In the genomic region with DNA sequence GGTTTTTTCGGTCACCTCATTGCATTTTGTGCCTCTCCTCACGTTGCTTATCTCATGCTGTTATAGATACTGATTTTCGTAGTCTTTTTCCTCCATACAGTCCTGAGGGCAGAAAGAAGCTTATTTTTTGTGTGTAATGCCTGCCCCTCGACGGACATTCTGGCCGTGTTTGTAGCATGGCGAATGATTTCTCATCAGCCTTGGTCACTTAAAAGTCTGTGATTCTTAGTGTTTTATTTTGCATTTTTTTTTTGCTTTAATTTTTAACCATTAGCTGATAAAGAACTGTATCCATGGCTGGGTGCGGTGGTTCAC, we compare ENCODE assay signal across 8 cellular contexts. TPM values are rescaled to one million over a fixed set of nuclear protein-coding genes. Genes with fewer than 3 reads are reported as not detected.
A peak's percentile ranks its signal among the peaks of the same experiment; 100 is the strongest.
DNase-seq lines count a peak whose midpoint lies in the region; ATAC-seq and TF ChIP-seq lines count a peak whose summit lies in the region.

No MANE protein-coding gene starts in this region.

- H3K4me1 ChIP-seq in OCI-LY1 (ENCODE audit: insufficient read depth, low read length, severe bottlenecking) (peaks cover 15% of the 10 kb centered on the region), rectal smooth muscle tissue (ENCODE audit: control insufficient read depth, insufficient read depth, low read length) (peaks cover 5% of the 10 kb centered on the region)

- no peak for DNase-seq in D341Med (ENCODE audit: low spot score)
- DNase-seq in activated CD8-positive, alpha-beta memory T cell treated with anti-CD3 and anti-CD28 coated beads, Interleukin-2, amount 50 U/mL, for 48 hours, result no peak

- H3K9me3 ChIP-seq in OCI-LY1 (ENCODE audit: low read length), result no peaks in the 10 kb centered on the region

- H3K9ac ChIP-seq in OCI-LY1 (ENCODE audit: low read length) (no peak overlapping the region; the same call in 1 of the 2 replicates), rectal smooth muscle tissue (ENCODE audit: low read length) (no peak overlapping the region)

- H3K79me2 ChIP-seq in OCI-LY1 (ENCODE audit: insufficient read depth, low read length), result peaks cover 13% of the 10 kb centered on the region

- H3K4me2 ChIP-seq in OCI-LY1 (ENCODE audit: low read length), result peak overlapping the region; percentile 95

- H3K9me2 ChIP-seq in OCI-LY1 (ENCODE audit: low read depth, low read length), result no peaks in the 10 kb centered on the region

- no peaks in the 10 kb centered on the region for H3K27me3 ChIP-seq in OCI-LY1 (ENCODE audit: insufficient read depth, low read length)
- no peaks in the 10 kb centered on the region for H3K27me3 ChIP-seq in rectal smooth muscle tissue (ENCODE audit: control insufficient read depth, insufficient read depth, low read length)

- H3F3A ChIP-seq in OCI-LY1 (ENCODE audit: insufficient read depth, low read length), result no peaks in the 10 kb centered on the region

- peak; percentile 18 for ATAC-seq in GM21367 (IDR thresholded peaks at IDR 0.05; ENCODE audit: unreplicated experiment)
- ATAC-seq in esophagus mucosa, result peak; percentile 12
- no peak for ATAC-seq in HG03045 (IDR thresholded peaks at IDR 0.05; ENCODE audit: unreplicated experiment)

- no peaks in the 10 kb centered on the region for H4K20me1 ChIP-seq in OCI-LY1 (ENCODE audit: insufficient read depth, low read length)

- H3K27ac ChIP-seq in 22Rv1 (peak overlapping the region; percentile 70), OCI-LY1 (ENCODE audit: low read depth, low read length, poor library complexity, severe bottlenecking) (no peak overlapping the region), rectal smooth muscle tissue (ENCODE audit: low read depth, low read length) (no peak overlapping the region)

- TF ChIP-seq CTCF in 22Rv1 (IDR thresholded peaks at IDR 0.05), result no peak
- TF ChIP-seq CTCF in OCI-LY1 (IDR thresholded peaks at IDR 0.05; ENCODE audit: low read length), result no peak

- peak overlapping the region; percentile 88 for H3K4me3 ChIP-seq in OCI-LY1 (ENCODE audit: low read depth, low read length, poor library complexity, severe bottlenecking)
- H3K4me3 ChIP-seq in rectal smooth muscle tissue (ENCODE audit: low read length), result peak overlapping the region; percentile 97

- H2AFZ ChIP-seq in OCI-LY1 (ENCODE audit: low read length), result no peak overlapping the region

- H3K36me3 ChIP-seq in OCI-LY1 (ENCODE audit: insufficient read depth, low read length) (no peaks in the 10 kb centered on the region; the same call in none of the 2 replicates), rectal smooth muscle tissue (ENCODE audit: control insufficient read depth, insufficient read depth, low read length) (no peaks in the 10 kb centered on the region)

RNA-seq across cellular contexts. Expression of a gene that starts 0.5 kb away (rescaled TPM):
- 11.8 TPM for total RNA-seq in esophagus mucosa

RNA-seq across cellular contexts. Expression of a gene that starts 39.1 kb away (rescaled TPM):
- total RNA-seq in esophagus mucosa, result 3.6 TPM
